ENCODE assay signal across 8 cellular contexts in genomic region chr12:12726543-12727093, GRCh38. TPM values are rescaled to one million over a fixed set of nuclear protein-coding genes. Genes with fewer than 3 reads are reported as not detected.
DNase-seq lines count a peak whose midpoint lies in the region; ATAC-seq and TF ChIP-seq lines count a peak whose summit lies in the region.

No MANE protein-coding gene starts in this region.

- H3K4me3 ChIP-seq in cardiac muscle cell (peak overlapping the region; percentile 53), endocrine pancreas (ENCODE audit: control insufficient read depth, insufficient read depth, low read length) (peak overlapping the region; percentile 87), neuron (ENCODE audit: low read length) (peak overlapping the region; percentile 77)

- H3K9ac ChIP-seq in endocrine pancreas (ENCODE audit: control insufficient read depth, insufficient read depth, low read length): no peak overlapping the region

- intact Hi-C loops in Right ventricle myocardium inferior (cut with DNase I): no loop called here

- H3K27me3 ChIP-seq in cardiac muscle cell (no peaks in the 10 kb centered on the region), endocrine pancreas (ENCODE audit: control insufficient read depth, insufficient read depth, low read length) (no peaks in the 10 kb centered on the region), neuron (ENCODE audit: insufficient read depth, low read length) (no peaks in the 10 kb centered on the region)

- DNase-seq in cardiac muscle cell (ENCODE audit: low read depth in 1 of 2, low spot score in 1 of 2): peak in 1 of 2 donors; percentile 56
- DNase-seq in Right ventricle myocardium inferior (ENCODE audit: missing footprints): no peak
- DNase-seq in RKO (ENCODE audit: low spot score): peak; percentile 92
- no peak for DNase-seq in A172 (ENCODE audit: low spot score)

- H3K9me3 ChIP-seq in cardiac muscle cell (ENCODE audit: low read depth) (no peaks in the 10 kb centered on the region), endocrine pancreas (ENCODE audit: control insufficient read depth, low read length) (no peaks in the 10 kb centered on the region), neuron (ENCODE audit: low read length) (no peaks in the 10 kb centered on the region)

- H3K36me3 ChIP-seq in cardiac muscle cell (peaks cover 9% of the 10 kb centered on the region), endocrine pancreas (ENCODE audit: control insufficient read depth, insufficient read depth, low read length) (no peaks in the 10 kb centered on the region), neuron (ENCODE audit: insufficient read depth, low read length) (peaks cover 18% of the 10 kb centered on the region)

- peaks cover 9% of the 10 kb centered on the region for H3K4me1 ChIP-seq in cardiac muscle cell (ENCODE audit: low read depth)
- peaks cover 23% of the 10 kb centered on the region for H3K4me1 ChIP-seq in endocrine pancreas (ENCODE audit: control insufficient read depth, insufficient read depth, low read length)
- H3K4me1 ChIP-seq in neuron (ENCODE audit: insufficient read depth, low read length): peaks cover 19% of the 10 kb centered on the region

- ATAC-seq in Right ventricle myocardium inferior: no peak
- no peak for ATAC-seq in HG03442 (IDR thresholded peaks at IDR 0.05; ENCODE audit: unreplicated experiment)
- ATAC-seq in GM19324 (IDR thresholded peaks at IDR 0.05; ENCODE audit: low FRiP score, unreplicated experiment): no peak

- no peak overlapping the region for H3K27ac ChIP-seq in cardiac muscle cell

- no peak for TF ChIP-seq CTCF in cardiac muscle cell (IDR thresholded peaks at IDR 0.05; ENCODE audit: low read depth, low read length)

- H2AFZ ChIP-seq in neuron (ENCODE audit: low read depth, low read length): no peak overlapping the region

RNA-seq across cellular contexts. Expression of gene CDKN1B, which starts 9.4 kb away (rescaled TPM):
- total RNA-seq in cardiac muscle cell (63.9 and 90.4 TPM in 2 replicates), Right ventricle myocardium inferior (38.0 TPM)
- polyA plus RNA-seq in cardiac muscle cell: 5.8 and 15.2 TPM in 2 replicates
- total RNA-seq in A172 (2014; rRNA removed; shearing (Covaris generic)): 18.1 and 20.0 TPM in 2 replicates

RNA-seq across cellular contexts. Expression of gene GPR19, which starts 30.6 kb away (rescaled TPM):
- total RNA-seq in cardiac muscle cell: 1.0 and 1.6 TPM in 2 replicates
- 1.6 and 3.4 TPM in 2 replicates for polyA plus RNA-seq in cardiac muscle cell
- total RNA-seq in Right ventricle myocardium inferior: not detected
- total RNA-seq in A172 (2014; rRNA removed; shearing (Covaris generic)): 0.57 and 0.84 TPM in 2 replicates

RNA-seq across cellular contexts. Expression of gene APOLD1, which starts 58.8 kb away (rescaled TPM):
- total RNA-seq in cardiac muscle cell: 2.6 and 14.2 TPM in 2 replicates
- 4.0 and 11.5 TPM in 2 replicates for polyA plus RNA-seq in cardiac muscle cell
- total RNA-seq in Right ventricle myocardium inferior: 19.7 TPM
- 3.3 and 3.5 TPM in 2 replicates for total RNA-seq in A172 (2014; rRNA removed; shearing (Covaris generic))
